Comparison of ENCODE assay signal across 17 cellular contexts in the genomic region with DNA sequence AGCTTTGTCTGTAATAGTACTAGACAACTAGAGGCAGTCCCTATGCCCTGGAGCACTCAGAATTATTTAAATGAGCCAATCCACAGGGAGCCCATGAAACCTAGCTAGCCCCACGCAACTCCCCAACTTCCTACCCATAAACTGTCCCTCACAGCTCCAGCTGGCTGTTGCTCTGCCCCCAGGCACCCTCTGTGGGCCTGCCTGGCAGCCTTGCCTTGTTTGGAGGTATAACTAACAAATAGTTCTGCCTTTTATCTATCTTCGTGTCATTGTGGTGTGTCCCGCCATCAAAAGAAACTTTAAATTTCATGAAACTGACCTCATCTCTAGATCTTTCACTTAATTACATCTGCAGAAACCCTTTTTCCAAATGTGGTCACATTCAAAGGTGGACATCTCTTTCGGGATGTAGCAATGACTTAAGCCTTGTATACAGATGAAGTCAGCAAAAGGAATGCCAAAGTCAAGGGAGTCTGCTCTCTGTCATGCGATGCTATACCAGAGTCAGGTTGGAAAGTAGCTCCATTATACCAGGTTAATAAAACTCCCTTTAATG. TPM values are rescaled to one million over a fixed set of nuclear protein-coding genes. Genes with fewer than 3 reads are reported as not detected.
DNase-seq lines count a peak whose midpoint lies in the region; ATAC-seq, FAIRE-seq and TF ChIP-seq lines count a peak whose summit lies in the region.
"Had no signal": no experiment of that assay in that cellular context is flagged by ENCODE, and none has a peak within 500 bp of the region (broad histone marks: within the 10 kb centered on the region; RNA-seq: fewer than 3 reads in every experiment).

No MANE protein-coding gene starts in this region.

- H3K9me3 Mint-ChIP-seq in activated CD8-positive, alpha-beta T cell treated with anti-CD3 and anti-CD28 coated beads for 36 hours = no peaks in the 10 kb centered on the region
- H3K9me3 Mint-ChIP-seq: activated CD4-positive, alpha-beta memory T cell treated with anti-CD3 and anti-CD28 coated beads, Interleukin-2, amount 10 ng/mL, durations not matched to agents 7 days and 5 days; activated naive CD4-positive, alpha-beta T cell treated with anti-CD3 and anti-CD28 coated beads, Interleukin-2, amount 10 ng/mL, durations not matched to agents 7 days and 5 days; immature natural killer cell had no signal

- ATAC-seq in activated CD8-positive, alpha-beta T cell treated with anti-CD3 and anti-CD28 coated beads for 36 hours = no peak
- ATAC-seq: Panc1 had no signal

- CTCF ChIA-PET in activated CD8-positive, alpha-beta T cell treated with anti-CD3 and anti-CD28 coated beads for 36 hours (lab: Charles Lee) = interaction anchor here (1.1 to 8.5 kb wide), 5 partner anchors 8 to 134 kb away, joined by 3 to 76 read pairs (median 13); no protein-coding TSS in a partner anchor

- no peaks in the 10 kb centered on the region for H3K36me3 Mint-ChIP-seq in activated CD8-positive, alpha-beta T cell treated with anti-CD3 and anti-CD28 coated beads for 36 hours (ENCODE audit: low read depth)
- H3K36me3 Mint-ChIP-seq: activated naive CD4-positive, alpha-beta T cell treated with anti-CD3 and anti-CD28 coated beads, Interleukin-2, amount 10 ng/mL, durations not matched to agents 7 days and 5 days; immature natural killer cell had no signal

- H3K4me3 Mint-ChIP-seq in activated CD8-positive, alpha-beta T cell treated with anti-CD3 and anti-CD28 coated beads for 36 hours = no peak overlapping the region
- H3K4me3 Mint-ChIP-seq: activated CD4-positive, alpha-beta memory T cell treated with anti-CD3 and anti-CD28 coated beads, Interleukin-2, amount 10 ng/mL, durations not matched to agents 7 days and 5 days; activated naive CD4-positive, alpha-beta T cell treated with anti-CD3 and anti-CD28 coated beads, Interleukin-2, amount 10 ng/mL, durations not matched to agents 7 days and 5 days; immature natural killer cell had no signal

- H3K27me3 Mint-ChIP-seq in activated CD8-positive, alpha-beta T cell treated with anti-CD3 and anti-CD28 coated beads for 36 hours = no peaks in the 10 kb centered on the region

- FAIRE-seq in HTR-8/SVneo (lab: Jason Lieb, UNC) = peak; percentile 59
- no peak for FAIRE-seq in frontal cortex (lab: Jason Lieb, UNC)

- peaks cover 5% of the 10 kb centered on the region for H3K4me1 Mint-ChIP-seq in activated CD8-positive, alpha-beta T cell treated with anti-CD3 and anti-CD28 coated beads for 36 hours (ENCODE audit: low read depth)
- H3K4me1 Mint-ChIP-seq: immature natural killer cell had no signal

- intact Hi-C loops in activated CD8-positive, alpha-beta T cell treated with anti-CD3 and anti-CD28 coated beads for 36 hours (cut with micrococcal nuclease) = no loop called here

- POLR2A ChIA-PET in activated CD8-positive, alpha-beta T cell treated with anti-CD3 and anti-CD28 coated beads for 36 hours (lab: Charles Lee) = no interaction called here

- TF ChIP-seq CTCF in AG09309 (IDR thresholded peaks at IDR 0.05; ENCODE audit: control insufficient read depth, insufficient read depth, low read depth, low read length, missing control alignments) = no peak
- no peak for TF ChIP-seq CTCF in activated CD8-positive, alpha-beta T cell treated with anti-CD3 and anti-CD28 coated beads for 36 hours (IDR thresholded peaks at IDR 0.05)

- DNase-seq in AG09309 (ENCODE audit: low read depth) (peak; percentile 83), HTR-8/SVneo (ENCODE audit: insufficient read length, low spot score) (peak; percentile 44), amniotic epithelial cell (ENCODE audit: low read depth) (peak; percentile 90), iris pigment epithelial cell (ENCODE audit: low read depth) (peak; percentile 67), frontal cortex (ENCODE audit: low spot score in 2 of 2) (no peak), NCI-H2171 (lab: John Stamatoyannopoulos, UW) (no peak)
- no peak for DNase-seq in stimulated activated naive CD4-positive, alpha-beta T cell treated with Interleukin-2 at 50 U/mL for 16 hours (lab: John Stamatoyannopoulos, UW)
- no peak for DNase-seq in activated CD8-positive, alpha-beta T cell treated with anti-CD3 and anti-CD28 coated beads for 36 hours
- DNase-seq: MV-4-11, NCI-H446 treated with DMSO at 0.1 percent for 48 hours had no signal

- H3K27ac Mint-ChIP-seq in activated CD8-positive, alpha-beta T cell treated with anti-CD3 and anti-CD28 coated beads for 36 hours = no peak overlapping the region
- H3K27ac Mint-ChIP-seq: activated CD4-positive, alpha-beta memory T cell treated with anti-CD3 and anti-CD28 coated beads, Interleukin-2, amount 10 ng/mL, durations not matched to agents 7 days and 5 days; activated naive CD4-positive, alpha-beta T cell treated with anti-CD3 and anti-CD28 coated beads, Interleukin-2, amount 10 ng/mL, durations not matched to agents 7 days and 5 days; immature natural killer cell had no signal

- no peak overlapping the region for H3K4me3 ChIP-seq in AG09309 (ENCODE audit: control insufficient read depth, low read depth, low read length)
- H3K4me3 ChIP-seq: esophagus muscularis mucosa had no signal

RNA-seq across cellular contexts. Expression of a gene that starts 1.8 kb away (rescaled TPM):
- total RNA-seq in activated CD8-positive, alpha-beta T cell treated with anti-CD3 and anti-CD28 coated beads for 36 hours = not detected
- not detected for total RNA-seq in frontal cortex
- total RNA-seq: activated CD4-positive, alpha-beta memory T cell treated with anti-CD3 and anti-CD28 coated beads, Interleukin-2, amount 10 ng/mL, durations not matched to agents 7 days and 5 days; chondrocyte; esophagus muscularis mucosa; T-helper 2 cell treated with Interferon-gamma antibody and Interleukin-4, amounts not matched to agents 100 ng/mL and 5 ng/mL, for 36 hours had no signal

RNA-seq across cellular contexts. Expression of a gene that starts 31.3 kb away (rescaled TPM):
- total RNA-seq in activated CD8-positive, alpha-beta T cell treated with anti-CD3 and anti-CD28 coated beads for 36 hours = not detected
- 0.41 TPM for total RNA-seq in frontal cortex
- total RNA-seq: activated CD4-positive, alpha-beta memory T cell treated with anti-CD3 and anti-CD28 coated beads, Interleukin-2, amount 10 ng/mL, durations not matched to agents 7 days and 5 days; chondrocyte; T-helper 2 cell treated with Interferon-gamma antibody and Interleukin-4, amounts not matched to agents 100 ng/mL and 5 ng/mL, for 36 hours had no signal

Comparison
In these comparisons a context has a peak if more than half of its experiments do, and no peak if none do; other contexts are left out.
1. DNase-seq: peak in AG09309 (single experiment), HTR-8/SVneo (single experiment), amniotic epithelial cell (single experiment) and iris pigment epithelial cell (single experiment); none in stimulated activated naive CD4-positive, alpha-beta T cell treated with Interleukin-2 at 50 U/mL for 16 hours (single experiment), activated CD8-positive, alpha-beta T cell treated with anti-CD3 and anti-CD28 coated beads for 36 hours (single experiment), frontal cortex (0 of 2) and NCI-H2171 (single experiment).